Comparison of ENCODE assay signal across 13 cellular contexts in the genomic region with DNA sequence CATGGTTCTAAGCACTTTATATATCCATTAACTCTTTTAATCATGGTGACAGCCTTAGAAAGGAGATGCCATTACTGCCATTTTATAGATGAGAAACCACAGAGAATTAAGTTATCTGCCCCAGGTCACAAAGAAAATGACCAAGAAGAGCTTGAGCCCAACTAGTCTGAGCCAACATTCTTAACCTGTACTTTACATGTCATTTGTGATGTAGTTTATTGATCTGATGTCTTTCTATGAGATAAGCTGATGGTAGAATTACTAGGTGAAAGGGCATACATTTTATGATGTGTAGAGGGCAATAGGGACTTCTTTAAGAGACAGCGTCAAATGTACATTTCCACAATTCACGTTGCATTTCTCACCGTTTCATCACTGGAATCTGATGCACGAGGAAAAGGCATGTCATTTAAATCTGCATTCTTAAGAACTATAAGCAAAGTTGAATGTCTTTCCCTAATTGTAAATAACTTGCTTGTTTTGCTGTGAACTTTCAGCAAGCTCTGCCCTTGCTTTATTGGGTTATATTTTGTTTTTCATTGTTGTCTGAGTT. TPM values are rescaled to one million over a fixed set of nuclear protein-coding genes. Genes with fewer than 3 reads are reported as not detected.
"Had no signal": no experiment of that assay in that cellular context is flagged by ENCODE, and none has a peak within 500 bp of the region (broad histone marks: within the 10 kb centered on the region; RNA-seq: fewer than 3 reads in every experiment).

No MANE protein-coding gene starts in this region.

- H3K9me3 Mint-ChIP-seq: activated naive CD8-positive, alpha-beta T cell treated with anti-CD3 and anti-CD28 coated beads for 36 hours; stimulated activated naive CD8-positive, alpha-beta T cell treated with anti-CD3 and anti-CD28 coated beads, Interleukin-15, Interleukin-2, amounts not matched to agents 100 ng/mL and 50 ng/mL, for 24 hours had no signal

- H3K4me3 ChIP-seq: breast epithelium, esophagus squamous epithelium, thoracic aorta, uterus had no signal

- H3K27me3 Mint-ChIP-seq: activated naive CD8-positive, alpha-beta T cell treated with anti-CD3 and anti-CD28 coated beads for 36 hours; stimulated activated naive CD8-positive, alpha-beta T cell treated with anti-CD3 and anti-CD28 coated beads, Interleukin-15, Interleukin-2, amounts not matched to agents 100 ng/mL and 50 ng/mL, for 24 hours had no signal

- H3K4me1 ChIP-seq: breast epithelium, uterus had no signal

- H3K27ac Mint-ChIP-seq: activated naive CD8-positive, alpha-beta T cell treated with anti-CD3 and anti-CD28 coated beads for 36 hours; stimulated activated naive CD8-positive, alpha-beta T cell treated with anti-CD3 and anti-CD28 coated beads, Interleukin-15, Interleukin-2, amounts not matched to agents 100 ng/mL and 50 ng/mL, for 24 hours had no signal

- H3K9me3 ChIP-seq: breast epithelium, esophagus squamous epithelium, thoracic aorta, uterus had no signal

- DNase-seq: activated CD4-positive, alpha-beta T cell treated with anti-CD3 and anti-CD28 coated beads for 48 hours; activated effector memory CD4-positive, alpha-beta T cell treated with Interleukin-2 at 50 U/mL for 16 hours; activated naive CD8-positive, alpha-beta T cell treated with anti-CD3 and anti-CD28 coated beads for 36 hours; anterior cingulate cortex; esophagus squamous epithelium; foreskin fibroblast; glutamatergic neuron; stimulated activated CD4-positive, alpha-beta T cell treated with anti-CD3 and anti-CD28 coated beads, Interleukin-2, amount 100 ng/mL, for 48 hours; uterus had no signal

- H3K27ac ChIP-seq: breast epithelium, esophagus squamous epithelium, thoracic aorta, uterus had no signal

- H3K27me3 ChIP-seq: breast epithelium, esophagus squamous epithelium, uterus had no signal

- H3K4me3 Mint-ChIP-seq: activated naive CD8-positive, alpha-beta T cell treated with anti-CD3 and anti-CD28 coated beads for 36 hours; neural crest cell; stimulated activated naive CD8-positive, alpha-beta T cell treated with anti-CD3 and anti-CD28 coated beads, Interleukin-15, Interleukin-2, amounts not matched to agents 100 ng/mL and 50 ng/mL, for 24 hours had no signal

- H3K36me3 ChIP-seq: breast epithelium, esophagus squamous epithelium, thoracic aorta, uterus had no signal

RNA-seq across cellular contexts. Expression of gene ACSL5, which starts 11.3 kb away (rescaled TPM):
- total RNA-seq: neural crest cell had no signal
